34 cellular contexts compared by ENCODE assay signal in the genomic region with DNA sequence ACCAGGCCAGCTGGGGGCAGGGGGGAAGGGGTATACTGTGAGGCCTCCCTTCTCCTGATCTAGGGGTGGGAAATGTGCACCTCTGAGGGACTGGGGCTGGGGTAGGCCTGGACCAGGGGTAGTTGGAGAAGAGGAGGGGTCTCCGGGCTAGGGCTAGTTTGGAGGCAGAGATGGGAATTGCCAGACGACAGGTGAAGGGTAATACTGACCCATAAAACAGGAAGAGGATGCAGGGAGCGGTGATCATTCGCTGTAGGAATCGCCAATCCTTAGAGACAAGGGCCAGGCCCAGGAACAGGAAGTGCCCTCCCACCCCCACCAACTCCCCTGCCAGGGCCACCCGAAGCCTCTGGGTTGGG. TPM values are rescaled to one million over a fixed set of nuclear protein-coding genes. Genes with fewer than 3 reads are reported as not detected.
"Had no signal": no experiment of that assay in that cellular context is flagged by ENCODE, and none has a peak within 500 bp of the region (broad histone marks: within the 10 kb centered on the region; RNA-seq: fewer than 3 reads in every experiment).

No MANE protein-coding gene starts in this region.

- ATAC-seq: activated CD4-positive, alpha-beta T cell treated with anti-CD3 and anti-CD28 coated beads for 36 hours; activated CD8-positive, alpha-beta T cell treated with anti-CD3 and anti-CD28 coated beads for 36 hours; activated T-cell treated with anti-CD3 and anti-CD28 coated beads, Interleukin-2, amount 50 U/mL, for 4 hours; activated T-helper 17 cell treated with anti-CD3 and anti-CD28 coated beads, Interleukin-2, amount 50 U/mL, for 72 hours; effector memory CD8-positive, alpha-beta T cell; foreskin keratinocyte; gastrocnemius medialis; heart left ventricle; T-helper 17 cell had no signal

- H3K4me3 Mint-ChIP-seq: activated CD4-positive, alpha-beta T cell treated with anti-CD3 and anti-CD28 coated beads for 36 hours; activated CD4-positive, alpha-beta T cell treated with anti-CD3 and anti-CD28 coated beads, Interleukin-2, amount 10 ng/mL, durations not matched to agents 7 days and 5 days; activated CD8-positive, alpha-beta T cell treated with anti-CD3 and anti-CD28 coated beads for 36 hours; activated naive CD8-positive, alpha-beta T cell; activated T-cell treated with anti-CD3 and anti-CD28 coated beads, Interleukin-2, amount 50 U/mL, for 4 hours; activated T-helper 17 cell treated with anti-CD3 and anti-CD28 coated beads, Interleukin-2, amount 50 U/mL, for 72 hours; effector memory CD8-positive, alpha-beta T cell; T-helper 17 cell; T-helper 2 cell treated with Interferon-gamma antibody and Interleukin-4, amounts not matched to agents 5 μg/mL and 100 μg/mL, for 36 hours had no signal

- H3K4me3 ChIP-seq: ascending aorta, breast epithelium, cardiac muscle cell, colonic mucosa, dorsolateral prefrontal cortex, esophagus muscularis mucosa, gastrocnemius medialis, heart left ventricle had no signal

- H3K27ac ChIP-seq: ascending aorta, breast epithelium, cardiac muscle cell, colonic mucosa, esophagus muscularis mucosa, foreskin keratinocyte, gastrocnemius medialis, heart left ventricle had no signal

- H3K36me3 ChIP-seq: breast epithelium, cardiac muscle cell, colonic mucosa, gastrocnemius medialis, heart left ventricle had no signal

- H3K27me3 ChIP-seq: ascending aorta, breast epithelium, dorsolateral prefrontal cortex, esophagus muscularis mucosa had no signal

- H3K9me3 ChIP-seq: ascending aorta, breast epithelium, colonic mucosa, esophagus muscularis mucosa, gastrocnemius medialis, heart left ventricle had no signal

- H3K4me1 ChIP-seq: breast epithelium, foreskin keratinocyte had no signal

- DNase-seq: activated CD4-positive, alpha-beta T cell treated with anti-CD3 and anti-CD28 coated beads for 36 hours; activated CD4-positive, alpha-beta T cell treated with anti-CD3 and anti-CD28 coated beads, Interleukin-2, amount 10 ng/mL, durations not matched to agents 7 days and 5 days; activated CD4-positive, alpha-beta T cell treated with anti-CD3 and anti-CD28 coated beads, Interleukin-2, amount 50 U/mL, for 48 hours; activated CD4-positive, CD25-positive, alpha-beta regulatory T cell; activated CD4-positive, CD25-positive, alpha-beta regulatory T cell treated with anti-CD3 and anti-CD28 coated beads, Interleukin-2, amount 50 U/mL, for 72 hours; activated CD8-positive, alpha-beta memory T cell treated with anti-CD3 and anti-CD28 coated beads for 24 hours; activated CD8-positive, alpha-beta T cell treated with anti-CD3 and anti-CD28 coated beads for 36 hours; activated effector memory CD4-positive, alpha-beta T cell treated with Interleukin-2 at 50 U/mL for 16 hours; activated gamma-delta T cell treated with Interleukin-2 at 50 U/mL for 16 hours; activated naive CD4-positive, alpha-beta T cell treated with anti-CD3 and anti-CD28 coated beads, Interleukin-2, amount 50 U/mL, for 16 hours; activated naive CD4-positive, alpha-beta T cell treated with Interleukin-2 at 50 U/mL for 16 hours; activated T-cell treated with anti-CD3 and anti-CD28 coated beads, Interleukin-2, amount 50 U/mL, for 4 hours; central memory CD4-positive, alpha-beta T cell; cerebellar nuclear complex; colonic mucosa; dorsolateral prefrontal cortex; effector CD4-positive, alpha-beta T cell; effector memory CD8-positive, alpha-beta T cell; erythroblast; foreskin keratinocyte; gastrocnemius medialis; glutamatergic neuron; T-helper 1 cell; T-helper 17 cell; T1000 had no signal

- H3K27ac Mint-ChIP-seq: activated CD4-positive, alpha-beta T cell treated with anti-CD3 and anti-CD28 coated beads for 36 hours; activated CD4-positive, alpha-beta T cell treated with anti-CD3 and anti-CD28 coated beads, Interleukin-2, amount 10 ng/mL, durations not matched to agents 7 days and 5 days; activated CD8-positive, alpha-beta T cell treated with anti-CD3 and anti-CD28 coated beads for 36 hours; activated naive CD8-positive, alpha-beta T cell; activated T-helper 17 cell treated with anti-CD3 and anti-CD28 coated beads, Interleukin-2, amount 50 U/mL, for 72 hours; effector memory CD8-positive, alpha-beta T cell; T-helper 17 cell; T-helper 2 cell treated with Interferon-gamma antibody and Interleukin-4, amounts not matched to agents 5 μg/mL and 100 μg/mL, for 36 hours had no signal

- H3K9me3 Mint-ChIP-seq: activated CD4-positive, alpha-beta T cell treated with anti-CD3 and anti-CD28 coated beads, Interleukin-2, amount 10 ng/mL, durations not matched to agents 7 days and 5 days; activated CD8-positive, alpha-beta T cell treated with anti-CD3 and anti-CD28 coated beads for 36 hours; activated T-cell treated with anti-CD3 and anti-CD28 coated beads, Interleukin-2, amount 50 U/mL, for 4 hours; activated T-helper 17 cell treated with anti-CD3 and anti-CD28 coated beads, Interleukin-2, amount 50 U/mL, for 72 hours; brain; effector memory CD8-positive, alpha-beta T cell; T-helper 2 cell treated with Interferon-gamma antibody and Interleukin-4, amounts not matched to agents 5 μg/mL and 100 μg/mL, for 36 hours had no signal

RNA-seq across cellular contexts. Expression of a gene that starts 16.7 kb away (rescaled TPM):
- total RNA-seq: activated CD4-positive, alpha-beta T cell treated with anti-CD3 and anti-CD28 coated beads for 36 hours; activated CD4-positive, alpha-beta T cell treated with anti-CD3 and anti-CD28 coated beads, Interleukin-2, amount 10 ng/mL, durations not matched to agents 7 days and 5 days; activated CD8-positive, alpha-beta T cell treated with anti-CD3 and anti-CD28 coated beads for 36 hours; activated T-helper 17 cell treated with anti-CD3 and anti-CD28 coated beads, Interleukin-2, amount 50 U/mL, for 72 hours; T-helper 17 cell had no signal

RNA-seq across cellular contexts. Expression of a gene that starts 24.3 kb away (rescaled TPM):
- total RNA-seq: activated CD4-positive, alpha-beta T cell treated with anti-CD3 and anti-CD28 coated beads for 36 hours; activated CD4-positive, alpha-beta T cell treated with anti-CD3 and anti-CD28 coated beads, Interleukin-2, amount 10 ng/mL, durations not matched to agents 7 days and 5 days; activated CD8-positive, alpha-beta T cell treated with anti-CD3 and anti-CD28 coated beads for 36 hours; activated T-cell treated with anti-CD3 and anti-CD28 coated beads, Interleukin-2, amount 50 U/mL, for 4 hours; activated T-helper 17 cell treated with anti-CD3 and anti-CD28 coated beads, Interleukin-2, amount 50 U/mL, for 72 hours; ascending aorta; breast epithelium; cardiac muscle cell; colonic mucosa; esophagus muscularis mucosa; foreskin keratinocyte; gastrocnemius medialis; T-helper 17 cell had no signal
- polyA plus RNA-seq: foreskin keratinocyte, heart left ventricle had no signal

RNA-seq across cellular contexts. Expression of a gene that starts 28.6 kb away (rescaled TPM):
- total RNA-seq: activated CD4-positive, alpha-beta T cell treated with anti-CD3 and anti-CD28 coated beads for 36 hours; activated CD4-positive, alpha-beta T cell treated with anti-CD3 and anti-CD28 coated beads, Interleukin-2, amount 10 ng/mL, durations not matched to agents 7 days and 5 days; activated CD8-positive, alpha-beta T cell treated with anti-CD3 and anti-CD28 coated beads for 36 hours; activated T-cell treated with anti-CD3 and anti-CD28 coated beads, Interleukin-2, amount 50 U/mL, for 4 hours; activated T-helper 17 cell treated with anti-CD3 and anti-CD28 coated beads, Interleukin-2, amount 50 U/mL, for 72 hours; foreskin keratinocyte had no signal
- polyA plus RNA-seq: foreskin keratinocyte had no signal
